Comparison of ENCODE assay signal across 1 cellular context in genomic region chr5:157371655-157372471, GRCh38.
TF ChIP-seq lines count a peak whose summit lies in the region.

No MANE protein-coding gene starts in this region.

TF ChIP-seq in IMR-90, 13 proteins besides CTCF, POLR2A, EP300 and RAD21:
- TF ChIP-seq, protein P1, sequence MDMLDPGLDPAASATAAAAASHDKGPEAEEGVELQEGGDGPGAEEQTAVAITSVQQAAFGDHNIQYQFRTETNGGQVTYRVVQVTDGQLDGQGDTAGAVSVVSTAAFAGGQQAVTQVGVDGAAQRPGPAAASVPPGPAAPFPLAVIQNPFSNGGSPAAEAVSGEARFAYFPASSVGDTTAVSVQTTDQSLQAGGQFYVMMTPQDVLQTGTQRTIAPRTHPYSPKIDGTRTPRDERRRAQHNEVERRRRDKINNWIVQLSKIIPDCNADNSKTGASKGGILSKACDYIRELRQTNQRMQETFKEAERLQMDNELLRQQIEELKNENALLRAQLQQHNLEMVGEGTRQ (IDR thresholded peaks at IDR 0.05; ENCODE audit: low read depth, low read length): no peak
- TF ChIP-seq NFE2L2 (IDR thresholded peaks at IDR 0.05; ENCODE audit: low read depth, low read length) (no peak), MAFK (IDR thresholded peaks at IDR 0.05; ENCODE audit: low read depth, low read length) (peak; percentile 92), CEBPB (IDR thresholded peaks at IDR 0.05; ENCODE audit: low read depth, low read length) (peak; percentile 20; the same call in 1 of the 2 replicates)
